ENCODE assay signal across 8 cellular contexts in genomic region chr7:74002474-74003017, GRCh38. TPM values are rescaled to one million over a fixed set of nuclear protein-coding genes. Genes with fewer than 3 reads are reported as not detected.
DNase-seq lines count a peak whose midpoint lies in the region; ATAC-seq lines count a peak whose summit lies in the region.

No MANE protein-coding gene starts in this region.

- H3K4me3 Mint-ChIP-seq in T-helper 17 cell: peak overlapping the region; percentile 36

- H3K4me1 Mint-ChIP-seq in T-helper 17 cell: peaks cover 12% of the 10 kb centered on the region

- intact Hi-C loops in Right ventricle myocardium inferior (cut with DNase I): no loop called here

- no peak overlapping the region for H3K27ac Mint-ChIP-seq in T-helper 17 cell

- DNase-seq in activated gamma-delta T cell treated with Interleukin-2 at 50 U/mL for 16 hours (peak; percentile 24), activated gamma-delta T cell (lab: John Stamatoyannopoulos, UW) (no peak), T-helper 17 cell (no peak), Right ventricle myocardium inferior (ENCODE audit: missing footprints) (peak; percentile 80), stromal cell of bone marrow (ENCODE audit: low read depth) (peak; percentile 31), NCI-H748 treated with DMSO at 0.1 percent for 48 hours (lab: John Stamatoyannopoulos, UW) (no peak)
- DNase-seq in effector CD8-positive, alpha-beta T cell (lab: John Stamatoyannopoulos, UW): no peak

- H3K36me3 Mint-ChIP-seq in T-helper 17 cell (ENCODE audit: low read depth): no peaks in the 10 kb centered on the region

- H3K27me3 Mint-ChIP-seq in T-helper 17 cell: peaks cover 12% of the 10 kb centered on the region

- H3K9me3 ChIP-seq in T-helper 17 cell (ENCODE audit: control insufficient read depth, low read length, poor library complexity, severe bottlenecking): no peaks in the 10 kb centered on the region

- ATAC-seq in T-helper 17 cell (no peak), Right ventricle myocardium inferior (no peak), HG02642 (IDR thresholded peaks at IDR 0.05; ENCODE audit: poor library complexity, unreplicated experiment) (no peak)

RNA-seq across cellular contexts. Expression of gene ELN, which starts 25.4 kb away (rescaled TPM):
- not detected for total RNA-seq in T-helper 17 cell
- total RNA-seq in Right ventricle myocardium inferior: 29.9 TPM

Comparison
In these comparisons a context has a peak if more than half of its experiments do, and no peak if none do; other contexts are left out.
1. DNase-seq: peak in activated gamma-delta T cell treated with Interleukin-2 at 50 U/mL for 16 hours (single experiment), Right ventricle myocardium inferior (single experiment) and stromal cell of bone marrow (single experiment); none in activated gamma-delta T cell (single experiment), T-helper 17 cell (0 of 3), NCI-H748 treated with DMSO at 0.1 percent for 48 hours (single experiment) and effector CD8-positive, alpha-beta T cell (single experiment).
2. RNA of gene ELN, which starts 25.4 kb away (total RNA-seq): 29.9 TPM in Right ventricle myocardium inferior (single experiment); not detected in T-helper 17 cell; every median in the first group is over 10 times any median in the second.